In the genomic region with DNA sequence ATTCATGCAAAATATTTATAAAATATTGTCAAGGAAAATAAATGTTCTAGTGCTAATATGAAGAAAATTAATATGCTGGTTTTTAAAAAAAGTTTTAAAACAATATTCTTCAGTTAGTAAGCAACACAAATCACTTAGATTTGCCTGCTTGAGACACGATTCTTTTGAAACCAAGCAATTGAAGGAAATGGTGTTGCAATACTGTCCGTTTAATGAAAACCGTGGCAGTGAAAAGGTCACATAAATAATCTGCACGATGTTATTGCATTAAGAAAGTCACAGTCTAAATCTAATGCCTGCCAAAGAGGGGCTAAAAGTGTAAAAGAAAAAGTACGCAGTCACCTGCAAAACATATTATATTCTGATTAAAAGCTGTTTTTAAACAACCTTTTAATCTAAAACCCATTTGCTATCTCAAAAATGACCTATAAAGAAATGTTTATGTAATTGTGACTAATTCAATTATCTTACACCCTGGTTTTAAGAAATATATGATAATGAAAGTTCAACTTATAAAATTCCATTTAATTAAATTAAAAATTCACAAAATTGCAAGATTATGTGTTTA, we compare ENCODE assay signal across 16 cellular contexts.
DNase-seq lines count a peak whose midpoint lies in the region; ATAC-seq and TF ChIP-seq lines count a peak whose summit lies in the region.
"Had no signal": no experiment of that assay in that cellular context is flagged by ENCODE, and none has a peak within 500 bp of the region (broad histone marks: within the 10 kb centered on the region; RNA-seq: fewer than 3 reads in every experiment).

No MANE protein-coding gene starts in this region.

- ATAC-seq in GM21447 (IDR thresholded peaks at IDR 0.05; ENCODE audit: unreplicated experiment): no peak
- ATAC-seq: left lung had no signal

- no peaks in the 10 kb centered on the region for H3K36me3 Mint-ChIP-seq in chondrocyte (ENCODE audit: low read depth)
- H3K36me3 Mint-ChIP-seq in nephron (ENCODE audit: low read depth): no peaks in the 10 kb centered on the region

- no peaks in the 10 kb centered on the region for H3K9me3 Mint-ChIP-seq in chondrocyte (ENCODE audit: low read depth)
- no peaks in the 10 kb centered on the region for H3K9me3 Mint-ChIP-seq in nephron
- H3K9me3 Mint-ChIP-seq: activated B cell treated with CpG ODN at 0.5 μM for 24 hours, endodermal cell had no signal

- TF ChIP-seq CTCF in chondrocyte (IDR thresholded peaks at IDR 0.05): no peak
- no peak for TF ChIP-seq CTCF in nephron (IDR thresholded peaks at IDR 0.05; ENCODE audit: unreplicated experiment in 3 of 3)

- DNase-seq in GF-D8 (lab: John Stamatoyannopoulos, UW): peak; percentile 52
- DNase-seq in NOMO-1 treated with DMSO at 0.1 percent for 48 hours (lab: John Stamatoyannopoulos, UW; ENCODE audit: unreplicated experiment): peak; percentile 71
- no peak for DNase-seq in chondrocyte (ENCODE audit: low spot score)
- DNase-seq in UCSD-AML1 (lab: John Stamatoyannopoulos, UW; ENCODE audit: unreplicated experiment): no peak
- no peak for DNase-seq in NCI-H2196 treated with DMSO at 0.1 percent for 48 hours (lab: John Stamatoyannopoulos, UW; ENCODE audit: unreplicated experiment)
- no peak for DNase-seq in activated naive CD4-positive, alpha-beta T cell treated with anti-CD3 and anti-CD28 coated beads, Interleukin-2, amount 50 U/mL, for 16 hours
- DNase-seq: activated B cell treated with CpG ODN at 0.5 μM for 24 hours, endodermal cell, foreskin melanocyte, H7, left lung, NCI-H1694 treated with DMSO at 0.1 percent for 48 hours, NCI-H446, testis had no signal

- H3K27ac Mint-ChIP-seq in chondrocyte (ENCODE audit: unreplicated experiment) (peak overlapping the region; percentile 83), nephron (peak overlapping the region in 2 of 3 experiments; percentile 37 to 77)
- H3K27ac Mint-ChIP-seq: activated B cell treated with CpG ODN at 0.5 μM for 24 hours, endodermal cell had no signal

- H3K27me3 Mint-ChIP-seq in chondrocyte (ENCODE audit: low read depth) (no peaks in the 10 kb centered on the region), nephron (ENCODE audit: low read depth) (peaks cover 15% of the 10 kb centered on the region)
- H3K27me3 Mint-ChIP-seq: activated B cell treated with CpG ODN at 0.5 μM for 24 hours had no signal

- H3K4me3 Mint-ChIP-seq in chondrocyte (ENCODE audit: unreplicated experiment): peak overlapping the region; percentile 51
- peak overlapping the region in 1 of 3 experiments; percentile 42 for H3K4me3 Mint-ChIP-seq in nephron
- H3K4me3 Mint-ChIP-seq: activated B cell treated with CpG ODN at 0.5 μM for 24 hours, endodermal cell had no signal

- H3K4me1 Mint-ChIP-seq in chondrocyte (ENCODE audit: low read depth): peaks cover 53% of the 10 kb centered on the region
- peaks cover 5% of the 10 kb centered on the region for H3K4me1 Mint-ChIP-seq in nephron
- H3K4me1 Mint-ChIP-seq: activated B cell treated with CpG ODN at 0.5 μM for 24 hours, endodermal cell had no signal

Comparison
In these comparisons a context has a peak if more than half of its experiments do, and no peak if none do; other contexts are left out.
1. DNase-seq: peak in GF-D8 (single experiment) and NOMO-1 treated with DMSO at 0.1 percent for 48 hours (single experiment); none in chondrocyte (single experiment), UCSD-AML1 (single experiment), NCI-H2196 treated with DMSO at 0.1 percent for 48 hours (single experiment) and activated naive CD4-positive, alpha-beta T cell treated with anti-CD3 and anti-CD28 coated beads, Interleukin-2, amount 50 U/mL, for 16 hours (single experiment).